ENCODE assay signal across 1 cellular context in genomic region chr2:11333431-11334183, GRCh38.
TF ChIP-seq lines count a peak whose summit lies in the region.

No MANE protein-coding gene starts in this region.

TF ChIP-seq in HepG2, 621 proteins besides CTCF, POLR2A, EP300 and RAD21:
- TF ChIP-seq PHF8 (CRISPR knock-in tag; IDR thresholded peaks at IDR 0.05) (no peak), SMYD3 (CRISPR knock-in tag; IDR thresholded peaks at IDR 0.05) (0 out of 2 replicates have a peak, but pooled peaks have one; percentile 25)
